7 cellular contexts compared by ENCODE assay signal in genomic region chr17:57440522-57441269, GRCh38.
DNase-seq lines count a peak whose midpoint lies in the region; TF ChIP-seq lines count a peak whose summit lies in the region.

No MANE protein-coding gene starts in this region.

- H3K27me3 ChIP-seq in MG63 (no peaks in the 10 kb centered on the region), brain microvascular endothelial cell (replicated peaks) (no peaks in the 10 kb centered on the region), smooth muscle cell (ENCODE audit: low read depth) (no peaks in the 10 kb centered on the region)

- peaks cover 11% of the 10 kb centered on the region for H3K79me2 ChIP-seq in smooth muscle cell (ENCODE audit: low read depth)

- H3K27ac ChIP-seq in VCaP (peak overlapping the region; percentile 61), brain microvascular endothelial cell (peak overlapping the region; percentile 76), smooth muscle cell (ENCODE audit: low read depth) (peak overlapping the region; percentile 90)

- peaks cover 37% of the 10 kb centered on the region for H3F3A ChIP-seq in smooth muscle cell (ENCODE audit: low read depth)

- no peaks in the 10 kb centered on the region for H3K36me3 ChIP-seq in MG63
- H3K36me3 ChIP-seq in brain microvascular endothelial cell (replicated peaks), result no peaks in the 10 kb centered on the region
- H3K36me3 ChIP-seq in smooth muscle cell (ENCODE audit: low read depth), result no peaks in the 10 kb centered on the region

- H3K9ac ChIP-seq in smooth muscle cell (ENCODE audit: low read depth), result peak overlapping the region; percentile 51

- no peak overlapping the region for H2AFZ ChIP-seq in smooth muscle cell (ENCODE audit: low read depth)

- peak overlapping the region; percentile 68 for H3K4me2 ChIP-seq in smooth muscle cell

- in situ Hi-C loops in brain microvascular endothelial cell (cut with HindIII; ENCODE audit: low pct_ligation_motif_present, low sequenced_read_pairs), result no loop called here

- H3K4me3 ChIP-seq in MG63, result no peak overlapping the region
- H3K4me3 ChIP-seq in brain microvascular endothelial cell (ENCODE audit: low read depth, low read length), result no peak overlapping the region
- no peak overlapping the region for H3K4me3 ChIP-seq in smooth muscle cell

- H3K9me3 ChIP-seq in MG63 (peaks cover 5% of the 10 kb centered on the region), smooth muscle cell (replicated peaks; ENCODE audit: low read depth) (no peaks in the 10 kb centered on the region)

- peak; percentile 24 for DNase-seq in MG63
- DNase-seq in brain microvascular endothelial cell, result peak; percentile 94
- peak; percentile 47 for DNase-seq in iPS DF 19.7 (ENCODE audit: low read depth, low spot score)
- DNase-seq in smooth muscle cell (lab: John Stamatoyannopoulos, UW; ENCODE audit: unreplicated experiment), result peak; percentile 34
- DNase-seq in GF-D8 (lab: John Stamatoyannopoulos, UW), result no peak

- H4K20me1 ChIP-seq in smooth muscle cell (ENCODE audit: low read depth), result no peaks in the 10 kb centered on the region

- peak; percentile 23; the same call in 1 of the 2 replicates for TF ChIP-seq CTCF in VCaP (conservative IDR thresholded peaks at IDR 0.05)
- TF ChIP-seq CTCF in brain microvascular endothelial cell (IDR thresholded peaks at IDR 0.05; ENCODE audit: low read depth, low read length, missing control alignments), result peak; percentile 93
- TF ChIP-seq CTCF in smooth muscle cell (IDR thresholded peaks at IDR 0.05; ENCODE audit: borderline replicate concordance, insufficient read depth, poor library complexity, severe bottlenecking), result peak; percentile 59

- peak; percentile 48 for TF ChIP-seq POLR2A in GM19193 (IDR thresholded peaks at IDR 0.05; ENCODE audit: extremely low read depth, insufficient read depth, insufficient read length)

- WGBS in smooth muscle cell (ENCODE audit: low lambda C conversion rate), result 11% methylated on average over 15 of the region's 15 CpGs

- peaks cover 52% of the 10 kb centered on the region for H3K4me1 ChIP-seq in smooth muscle cell (ENCODE audit: low read depth)

Comparison
In these comparisons a context has a peak if more than half of its experiments do, and no peak if none do; other contexts are left out.
1. CTCF ChIP-seq: peak in every context shown above with its lines; median percentile 93 in brain microvascular endothelial cell; 59 in smooth muscle cell; 23 in VCaP.